10 cellular contexts compared by ENCODE assay signal in the genomic region with DNA sequence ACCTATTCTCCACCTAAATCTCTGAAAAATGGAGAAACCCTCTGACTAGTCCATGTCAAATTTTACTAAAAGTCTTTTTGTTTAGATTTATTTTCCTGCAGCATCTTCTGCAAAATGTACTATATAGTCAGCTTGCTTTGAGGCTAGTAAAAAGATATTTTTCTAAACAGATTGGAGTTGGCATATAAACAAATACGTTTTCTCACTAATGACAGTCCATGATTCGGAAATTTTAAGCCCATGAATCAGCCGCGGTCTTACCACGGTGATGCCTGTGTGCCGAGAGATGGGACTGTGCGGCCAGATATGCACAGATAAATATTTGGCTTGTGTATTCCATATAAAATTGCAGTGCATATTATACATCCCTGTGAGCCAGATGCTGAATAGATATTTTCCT. TPM values are rescaled to one million over a fixed set of nuclear protein-coding genes. Genes with fewer than 3 reads are reported as not detected.
DNase-seq lines count a peak whose midpoint lies in the region; ATAC-seq, FAIRE-seq and TF ChIP-seq lines count a peak whose summit lies in the region.
"Had no signal": no experiment of that assay in that cellular context is flagged by ENCODE, and none has a peak within 500 bp of the region (broad histone marks: within the 10 kb centered on the region; RNA-seq: fewer than 3 reads in every experiment).

No MANE protein-coding gene starts in this region.

- intact Hi-C loops in HCT116 (cut with micrococcal nuclease) (no loop called here), lower lobe of right lung (cut with DNase I) (no loop called here)

- no peak for TF ChIP-seq EP300 in A549 (IDR thresholded peaks at IDR 0.05)

- in situ Hi-C loops in astrocyte of the spinal cord (cut with HindIII; ENCODE audit: low sequenced_read_pairs) = no loop called here

- no peak overlapping the region for H3K9ac ChIP-seq in HCT116 (ENCODE audit: low read length)

- 0 out of 2 replicates have a peak, but pooled peaks cover 6% of the 10 kb centered on the region for H4K20me1 ChIP-seq in HCT116 (ENCODE audit: insufficient read depth)

- no TSS peak for BruUV-seq in HCT116 (replicated peaks; lab: Mats Ljungman, UMichigan)

- DNase-seq in A549 (ENCODE audit: low read depth in 1 of 2, low spot score in 1 of 2) (no peak), HCT116 (ENCODE audit: low read depth, low spot score) (no peak), astrocyte of the spinal cord (ENCODE audit: low read depth, low spot score) (no peak), lower lobe of right lung (no peak), hepatic stellate cell (ENCODE audit: low spot score) (no peak), ureter (ENCODE audit: low spot score) (no peak)
- DNase-seq in effector memory CD4-positive, alpha-beta T cell = no peak
- DNase-seq: effector memory CD8-positive, alpha-beta T cell had no signal

- peak overlapping the region; percentile 83 for H3K4me3 ChIP-seq in A549
- peak overlapping the region; percentile 23 to 79 for H3K4me3 ChIP-seq in HCT116 (replicated peaks in 1 of 2; ENCODE audit: low read depth in 1 of 2, low read length in 2 of 2)
- H3K4me3 ChIP-seq in astrocyte of the spinal cord (ENCODE audit: low read depth, low read length) = peak overlapping the region; percentile 62
- H3K4me3 ChIP-seq in lower lobe of right lung = peak overlapping the region; percentile 54
- H3K4me3 ChIP-seq in effector memory CD4-positive, alpha-beta T cell (ENCODE audit: insufficient read depth, low read depth, low read length, poor library complexity, severe bottlenecking) = no peak overlapping the region

- H3K4me2 ChIP-seq in A549 (peak overlapping the region; percentile 99), HCT116 (ENCODE audit: low read length) (peak overlapping the region; percentile 97)

- TF ChIP-seq CTCF in A549 (IDR thresholded peaks at IDR 0.05) = no peak
- no peak for TF ChIP-seq CTCF in HCT116 (IDR thresholded peaks at IDR 0.05 in 2 of 3, conservative IDR thresholded peaks at IDR 0.05 in 1 of 3; ENCODE audit: borderline replicate concordance in 1 of 3, insufficient read depth in 1 of 3, low read depth in 2 of 3, low read length in 2 of 3)
- TF ChIP-seq CTCF in astrocyte of the spinal cord (IDR thresholded peaks at IDR 0.05; ENCODE audit: low read depth, low read length) = no peak
- no peak for TF ChIP-seq CTCF in lower lobe of right lung (IDR thresholded peaks at IDR 0.05)

- H3K36me3 ChIP-seq in HCT116 (ENCODE audit: control insufficient read depth in 1 of 2, insufficient read depth in 2 of 2, low read length in 2 of 2) = peaks cover 3 to 4% of the 10 kb centered on the region in 2 experiments; a peak in 1 of 4 replicates
- no peaks in the 10 kb centered on the region for H3K36me3 ChIP-seq in lower lobe of right lung
- no peaks in the 10 kb centered on the region for H3K36me3 ChIP-seq in effector memory CD4-positive, alpha-beta T cell (ENCODE audit: control insufficient read depth, insufficient read depth, low read length)

- 49% methylated on average over 7 of the region's 7 CpGs for WGBS in A549 (ENCODE audit: missing lambda C conversion rate)

- ATAC-seq in A549 (no peak), HCT116 (no peak), lower lobe of right lung (no peak), GM18505 (IDR thresholded peaks at IDR 0.05; ENCODE audit: unreplicated experiment) (no peak)
- ATAC-seq: effector memory CD8-positive, alpha-beta T cell had no signal

- H3K9me3 ChIP-seq in A549 = no peaks in the 10 kb centered on the region
- H3K9me3 ChIP-seq in HCT116 (ENCODE audit: control insufficient read depth in 1 of 2, insufficient read depth in 1 of 2, low read depth in 1 of 2, low read length in 2 of 2) = no peaks in the 10 kb centered on the region
- no peaks in the 10 kb centered on the region for H3K9me3 ChIP-seq in lower lobe of right lung
- H3K9me3 ChIP-seq in effector memory CD4-positive, alpha-beta T cell (ENCODE audit: control insufficient read depth, low read length) = no peaks in the 10 kb centered on the region

- H3K4me1 ChIP-seq in A549 (peaks cover 13% of the 10 kb centered on the region; the same call in 2 of the 3 replicates), HCT116 (ENCODE audit: control insufficient read depth in 1 of 2, insufficient read depth in 2 of 2, low read length in 2 of 2) (peaks cover 11 to 22% of the 10 kb centered on the region in 2 experiments; a peak in 3 of 4 replicates), lower lobe of right lung (peaks cover 30% of the 10 kb centered on the region)
- peaks cover 38% of the 10 kb centered on the region for H3K4me1 ChIP-seq in effector memory CD4-positive, alpha-beta T cell (ENCODE audit: control insufficient read depth, insufficient read depth, low read length, poor library complexity, severe bottlenecking)

- H2AFZ ChIP-seq in HCT116 (ENCODE audit: low read depth, low read length, poor library complexity, severe bottlenecking) = no peak overlapping the region

- FAIRE-seq in A549 (lab: Jason Lieb, UNC) = no peak

- H3K9me2 ChIP-seq in HCT116 (ENCODE audit: insufficient read depth) = no peaks in the 10 kb centered on the region

- TF ChIP-seq POLR2A in A549 (IDR thresholded peaks at IDR 0.05; ENCODE audit: low read length) (no peak), HCT116 (IDR thresholded peaks at IDR 0.05; ENCODE audit: borderline replicate concordance, extremely low read depth, insufficient read depth, insufficient read length) (no peak), GM18505 (IDR thresholded peaks at IDR 0.05; ENCODE audit: borderline replicate concordance, extremely low read depth, insufficient read depth, insufficient read length) (no peak)

- H3K27me3 ChIP-seq in HCT116 (ENCODE audit: insufficient read depth, low read length) = no peaks in the 10 kb centered on the region
- H3K27me3 ChIP-seq in lower lobe of right lung (ENCODE audit: low read depth) = peaks cover 84% of the 10 kb centered on the region
- peaks cover 71% of the 10 kb centered on the region for H3K27me3 ChIP-seq in effector memory CD4-positive, alpha-beta T cell (replicated peaks; ENCODE audit: control insufficient read depth, insufficient read depth, low read length, poor library complexity, severe bottlenecking)

- CTCF ChIA-PET in A549 (lab: Yijun Ruan, JAX) = interaction anchor here (1.1 kb wide), 1 partner anchor 1019 kb away, joined by 4 read pairs; no protein-coding TSS in a partner anchor
- CTCF ChIA-PET in HCT116 (lab: Charles Lee) = interaction anchor here (1.9 to 3.1 kb wide), 3 partner anchors 74 to 1022 kb away, joined by 7 to 9 read pairs (median 9); no protein-coding TSS in a partner anchor

- RAD21 ChIA-PET in HCT116 (lab: Charles Lee; ENCODE audit: low non-redundant PET in 1 of 2, low total read pairs in 2 of 2, uncharacterized antibody in 2 of 2, unreplicated experiment in 2 of 2) = interaction anchor here in 1 of 2 experiments (0.8 kb wide), 1 partner anchor 74 kb away, joined by 5 read pairs; no protein-coding TSS in a partner anchor

- POLR2A ChIA-PET in A549 (lab: Yijun Ruan, JAX) (no interaction called here), HCT116 (lab: Charles Lee) (interaction anchor here (1.1 kb wide), 1 partner anchor 491 kb away, joined by 3 read pairs; no protein-coding TSS in a partner anchor)

- H3K27ac ChIP-seq in A549 (no peak overlapping the region), HCT116 (ENCODE audit: low read depth, low read length) (no peak overlapping the region), lower lobe of right lung (no peak overlapping the region)
- H3K27ac ChIP-seq in effector memory CD4-positive, alpha-beta T cell (ENCODE audit: insufficient read depth, low read length, poor library complexity, severe bottlenecking) = no peak overlapping the region
- H3K27ac ChIP-seq: VCaP had no signal

- H3K79me2 ChIP-seq in HCT116 (ENCODE audit: insufficient read depth, low read length) = peaks cover 40% of the 10 kb centered on the region

- TF ChIP-seq RAD21 in A549 (conservative IDR thresholded peaks at IDR 0.05 in 1 of 2, IDR thresholded peaks at IDR 0.05 in 1 of 2) = no peak
- TF ChIP-seq RAD21 in HCT116 (IDR thresholded peaks at IDR 0.05; ENCODE audit: low read depth) = no peak

TF ChIP-seq in A549, 52 proteins besides CTCF, POLR2A, EP300 and RAD21 (continues in another document):
- TF ChIP-seq ZC3H11A (IDR thresholded peaks at IDR 0.05) (no peak), FOXS1 (CRISPR knock-in tag; IDR thresholded peaks at IDR 0.05) (no peak), MAFK (IDR thresholded peaks at IDR 0.05; ENCODE audit: partially characterized antibody) (no peak), TP53 (CRISPR knock-in tag; IDR thresholded peaks at IDR 0.05) (no peak), CHD2 (IDR thresholded peaks at IDR 0.05; ENCODE audit: low read length, partially characterized antibody) (no peak)
- TF ChIP-seq, protein P1, sequence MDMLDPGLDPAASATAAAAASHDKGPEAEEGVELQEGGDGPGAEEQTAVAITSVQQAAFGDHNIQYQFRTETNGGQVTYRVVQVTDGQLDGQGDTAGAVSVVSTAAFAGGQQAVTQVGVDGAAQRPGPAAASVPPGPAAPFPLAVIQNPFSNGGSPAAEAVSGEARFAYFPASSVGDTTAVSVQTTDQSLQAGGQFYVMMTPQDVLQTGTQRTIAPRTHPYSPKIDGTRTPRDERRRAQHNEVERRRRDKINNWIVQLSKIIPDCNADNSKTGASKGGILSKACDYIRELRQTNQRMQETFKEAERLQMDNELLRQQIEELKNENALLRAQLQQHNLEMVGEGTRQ (IDR thresholded peaks at IDR 0.05) = no peak

TF ChIP-seq in HCT116, 20 proteins besides CTCF, POLR2A, EP300 and RAD21 (continues in another document):
- TF ChIP-seq SP1 (IDR thresholded peaks at IDR 0.05; ENCODE audit: low read depth) (no peak), FOSL1 (IDR thresholded peaks at IDR 0.05; ENCODE audit: low read depth) (no peak), EZH2 (IDR thresholded peaks at IDR 0.05) (no peak), ZNF274 (IDR thresholded peaks at IDR 0.05; ENCODE audit: low read depth, low read length) (no peak), JUND (IDR thresholded peaks at IDR 0.05) (no peak)
- TF ChIP-seq, protein P2, sequence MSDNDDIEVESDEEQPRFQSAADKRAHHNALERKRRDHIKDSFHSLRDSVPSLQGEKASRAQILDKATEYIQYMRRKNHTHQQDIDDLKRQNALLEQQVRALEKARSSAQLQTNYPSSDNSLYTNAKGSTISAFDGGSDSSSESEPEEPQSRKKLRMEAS (IDR thresholded peaks at IDR 0.05) = no peak

RNA-seq across cellular contexts. Expression of a gene that starts 3.2 kb away (rescaled TPM):
- 3.7 and 4.7 TPM in 2 replicates for polyA plus RNA-seq in A549 (2011; rRNA removed)
- polyA plus RNA-seq in A549 (2012; cell fraction: cytosol; rRNA removed) = 2.7 and 3.8 TPM in 2 replicates
- 3.3 and 5.3 TPM in 2 replicates for polyA plus RNA-seq in A549 (2012; cell fraction: nucleus; rRNA removed)
- polyA plus RNA-seq in A549 (2017; fragmentation: RNase III; extraction: RNeasy Plus Mini Kit Qiagen cat#74134 plus additional on column Dnase treatment) = 3.0 to 3.4 TPM (median 3.3 TPM) in 3 replicates
- polyA minus RNA-seq in A549 (2011; rRNA and poly(A)+ RNA removed) = 1.6 and 2.7 TPM in 2 replicates
- 40.7 TPM for total RNA-seq in HCT116 (2021; ENCODE audit: unreplicated experiment)
- polyA plus RNA-seq in HCT116 (2012) = 13.4 and 15.4 TPM in 2 replicates
- 2.3 TPM for total RNA-seq in lower lobe of right lung
- total RNA-seq in ureter = 41.9 TPM

Comparison
In these comparisons a context has a peak if more than half of its experiments do, and no peak if none do; other contexts are left out.
1. RNA of a gene that starts 3.2 kb away (total RNA-seq): 41.9 TPM in ureter (single experiment) and 40.7 TPM in HCT116 (single experiment); 2.3 TPM in lower lobe of right lung (single experiment); every median in the first group is over 10 times any median in the second.